ENCODE assay signal across 8 cellular contexts in genomic region chr16:23803591-23804123, GRCh38. TPM values are rescaled to one million over a fixed set of nuclear protein-coding genes. Genes with fewer than 3 reads are reported as not detected.
DNase-seq lines count a peak whose midpoint lies in the region; ATAC-seq and TF ChIP-seq lines count a peak whose summit lies in the region.

No MANE protein-coding gene starts in this region.

- H3K27ac ChIP-seq in cardiac muscle cell: no peak overlapping the region
- no peak overlapping the region for H3K27ac ChIP-seq in sigmoid colon

- 0 out of 2 replicates have a peak, but pooled peaks have one; percentile 24 for TF ChIP-seq POLR2A in Raji (IDR thresholded peaks at IDR 0.05; ENCODE audit: insufficient read depth, low read depth, low read length)
- no peak for TF ChIP-seq POLR2A in sigmoid colon (IDR thresholded peaks at IDR 0.05)

- H3K27me3 ChIP-seq in cardiac muscle cell (no peaks in the 10 kb centered on the region), sigmoid colon (no peaks in the 10 kb centered on the region)

- H3K36me3 ChIP-seq in cardiac muscle cell (no peaks in the 10 kb centered on the region), sigmoid colon (no peaks in the 10 kb centered on the region)

- TF ChIP-seq CTCF in cardiac muscle cell (IDR thresholded peaks at IDR 0.05; ENCODE audit: low read depth, low read length) (peak; percentile 58), sigmoid colon (IDR thresholded peaks at IDR 0.05) (peak in 3 of 4 experiments; percentile 30 to 56 (median 35))

- peak; percentile 57 for DNase-seq in DMS 273 (lab: John Stamatoyannopoulos, UW; ENCODE audit: unreplicated experiment)
- DNase-seq in DMS 273 treated with DMSO at 0.1 percent for 48 hours (lab: John Stamatoyannopoulos, UW): no peak
- peak; percentile 88 for DNase-seq in activated effector memory CD4-positive, alpha-beta T cell treated with anti-CD3 and anti-CD28 coated beads, Interleukin-2, amount 50 U/mL, for 16 hours
- peak; percentile 29 to 45 for DNase-seq in cardiac muscle cell (ENCODE audit: low read depth in 1 of 2, low spot score in 1 of 2)
- peak; percentile 78 for DNase-seq in sigmoid colon
- no peak for DNase-seq in NCI-H2196 treated with DMSO at 0.1 percent for 48 hours (lab: John Stamatoyannopoulos, UW; ENCODE audit: unreplicated experiment)

- H3K9me3 ChIP-seq in cardiac muscle cell (ENCODE audit: low read depth) (no peaks in the 10 kb centered on the region), sigmoid colon (no peaks in the 10 kb centered on the region)

- H3K4me1 ChIP-seq in cardiac muscle cell (ENCODE audit: low read depth) (no peaks in the 10 kb centered on the region), sigmoid colon (peaks cover 0 to 6% (median 0%) of the 10 kb centered on the region in 4 donors)

- intact Hi-C loops in sigmoid colon (cut with DNase I): loop anchor here (1.0 to 10.0 kb wide), 3 partner anchors 34 to 701 kb away; partner anchors contain the start of gene PRKCB

- H3K4me3 ChIP-seq in cardiac muscle cell (no peak overlapping the region), sigmoid colon (peak overlapping the region in 1 of 4 donors; percentile 10)

- 2 to 9% methylated on average over 9 of the region's 9 CpGs for WGBS in sigmoid colon, 2 donors

- ATAC-seq in HG03342 (IDR thresholded peaks at IDR 0.05; ENCODE audit: unreplicated experiment): peak; percentile 77

- TF ChIP-seq EP300 in sigmoid colon (IDR thresholded peaks at IDR 0.05): no peak

RNA-seq across cellular contexts. Expression of gene PRKCB, which starts 32.1 kb away (rescaled TPM):
- total RNA-seq in cardiac muscle cell (0.66 and 1.6 TPM in 2 replicates), sigmoid colon (10 to 100 TPM; 12.1 to 43.8 (median 23.8) TPM)
- polyA plus RNA-seq in cardiac muscle cell (1.5 and 1.6 TPM in 2 replicates), sigmoid colon (10 to 100 TPM in 1 of 3 donors, 1 to 10 TPM in 2; 3.0 to 21.4 (median 5.8) TPM)

RNA-seq across cellular contexts. Expression of gene CHP2, which starts 48.8 kb away (rescaled TPM):
- total RNA-seq in cardiac muscle cell: not detected in 2 replicates
- polyA plus RNA-seq in cardiac muscle cell: not detected in 2 replicates
- total RNA-seq in sigmoid colon: under 1 TPM in 1 of 4 donors, not detected in 3; 0.28 TPM
- 100 to 1,000 TPM in 2 of 3 donors, 10 to 100 TPM in 1; 57.9 to 385 (median 289) TPM for polyA plus RNA-seq in sigmoid colon

Comparison
In these comparisons a context has a peak if more than half of its experiments do, and no peak if none do; other contexts are left out.
1. DNase-seq: peak in DMS 273 (single experiment), activated effector memory CD4-positive, alpha-beta T cell treated with anti-CD3 and anti-CD28 coated beads, Interleukin-2, amount 50 U/mL, for 16 hours (single experiment), cardiac muscle cell (2 of 2) and sigmoid colon (single experiment); none in DMS 273 treated with DMSO at 0.1 percent for 48 hours (single experiment) and NCI-H2196 treated with DMSO at 0.1 percent for 48 hours (single experiment).